ENCODE assay signal across 7 cellular contexts in genomic region chr2:119461811-119462210, GRCh38. TPM values are rescaled to one million over a fixed set of nuclear protein-coding genes. Genes with fewer than 3 reads are reported as not detected.
"Had no signal": no experiment of that assay in that cellular context is flagged by ENCODE, and none has a peak within 500 bp of the region (broad histone marks: within the 10 kb centered on the region; RNA-seq: fewer than 3 reads in every experiment).

No MANE protein-coding gene starts in this region.

- DNase-seq: H9, HCEC 1CT, KBM-7 had no signal

- H3K27ac ChIP-seq: HL-60 had no signal

- H3K36me3 Mint-ChIP-seq: IgD-negative memory B cell had no signal

- H3K9me3 Mint-ChIP-seq: GM23338, H9 had no signal

- H3K4me3 ChIP-seq: GM23338 had no signal

- H2AFZ ChIP-seq: GM23338 had no signal

- H3K4me3 Mint-ChIP-seq: GM23338, H9, IgD-negative memory B cell had no signal

- H3K4me1 Mint-ChIP-seq: GM23338, IgD-negative memory B cell had no signal

- H3K4me2 ChIP-seq: GM23338 had no signal

- ATAC-seq: GM23338, HepG2 had no signal

- H3K27ac Mint-ChIP-seq: GM23338, H9, IgD-negative memory B cell had no signal

RNA-seq across cellular contexts. Expression of gene TMEM37, which starts 30.2 kb away (rescaled TPM):
- polyA plus RNA-seq: IgD-negative memory B cell had no signal
